Comparison of ENCODE assay signal across 1 cellular context in the genomic region with DNA sequence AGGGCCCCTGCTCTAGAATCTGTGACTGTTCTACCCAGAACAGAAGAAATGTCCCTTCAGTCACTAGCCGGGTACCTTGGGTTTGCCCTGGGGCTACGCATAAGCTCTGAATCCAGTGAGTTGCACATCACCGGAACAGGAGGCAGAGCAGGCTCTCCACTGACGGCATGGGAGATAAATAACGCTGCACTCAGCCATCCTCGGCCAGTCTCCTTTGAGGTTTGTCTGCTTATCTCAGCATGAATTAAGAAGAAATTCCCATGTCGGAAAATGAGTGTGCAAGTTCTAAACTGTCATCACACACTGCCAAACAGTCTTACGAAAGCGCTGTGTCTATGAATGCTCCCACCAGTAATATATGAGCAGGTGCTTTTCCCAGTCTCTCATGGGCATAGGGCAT.
TF ChIP-seq lines count a peak whose summit lies in the region.

No MANE protein-coding gene starts in this region.

TF ChIP-seq in SK-N-SH treated with all-trans-retinoic acid at 6 μM for 48 hours, 23 proteins besides CTCF, POLR2A, EP300 and RAD21 (continued from another document):
- TF ChIP-seq, protein P1, sequence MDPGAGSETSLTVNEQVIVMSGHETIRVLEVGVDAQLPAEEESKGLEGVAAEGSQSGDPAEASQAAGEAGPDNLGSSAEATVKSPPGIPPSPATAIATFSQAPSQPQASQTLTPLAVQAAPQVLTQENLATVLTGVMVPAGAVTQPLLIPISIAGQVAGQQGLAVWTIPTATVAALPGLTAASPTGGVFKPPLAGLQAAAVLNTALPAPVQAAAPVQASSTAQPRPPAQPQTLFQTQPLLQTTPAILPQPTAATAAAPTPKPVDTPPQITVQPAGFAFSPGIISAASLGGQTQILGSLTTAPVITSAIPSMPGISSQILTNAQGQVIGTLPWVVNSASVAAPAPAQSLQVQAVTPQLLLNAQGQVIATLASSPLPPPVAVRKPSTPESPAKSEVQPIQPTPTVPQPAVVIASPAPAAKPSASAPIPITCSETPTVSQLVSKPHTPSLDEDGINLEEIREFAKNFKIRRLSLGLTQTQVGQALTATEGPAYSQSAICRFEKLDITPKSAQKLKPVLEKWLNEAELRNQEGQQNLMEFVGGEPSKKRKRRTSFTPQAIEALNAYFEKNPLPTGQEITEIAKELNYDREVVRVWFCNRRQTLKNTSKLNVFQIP (CRISPR knock-in tag; IDR thresholded peaks at IDR 0.05; ENCODE audit: borderline replicate concordance, low read depth), result no peak
- no peak for TF ChIP-seq TOX (CRISPR knock-in tag; IDR thresholded peaks at IDR 0.05; ENCODE audit: borderline replicate concordance)
- no peak for TF ChIP-seq CSDC2 (CRISPR knock-in tag; IDR thresholded peaks at IDR 0.05)
- no peak for TF ChIP-seq RARB (CRISPR knock-in tag; IDR thresholded peaks at IDR 0.05)
- TF ChIP-seq GLIS3 (CRISPR knock-in tag; IDR thresholded peaks at IDR 0.05), result no peak
- TF ChIP-seq ZC3H10 (CRISPR knock-in tag; IDR thresholded peaks at IDR 0.05), result no peak
